31 cellular contexts compared by ENCODE assay signal in genomic region chr7:132416395-132416794, GRCh38.
"Had no signal": no experiment of that assay in that cellular context is flagged by ENCODE, and none has a peak within 500 bp of the region (broad histone marks: within the 10 kb centered on the region; RNA-seq: fewer than 3 reads in every experiment).

No MANE protein-coding gene starts in this region.

- H3K27ac ChIP-seq: neutrophil, pancreas, psoas muscle, right lobe of liver, sigmoid colon, spleen, suprapubic skin, testis, tibial artery, transverse colon, upper lobe of right lung, uterus had no signal

- H3K36me3 Mint-ChIP-seq: stimulated activated memory B cell treated with anti-CD40 and anti-IgM and Interleukin-4, amounts not matched to agents 10 μg/mL and 1 μg/mL and 100 μg/mL, for 72 hours; type B pancreatic cell had no signal

- H3K27ac Mint-ChIP-seq: natural killer cell; progenitor cell of endocrine pancreas; stimulated activated memory B cell treated with anti-CD40 and anti-IgM and Interleukin-4, amounts not matched to agents 10 μg/mL and 1 μg/mL and 100 μg/mL, for 72 hours; stimulated activated naive CD8-positive, alpha-beta T cell treated with anti-CD3 and anti-CD28 coated beads, Interleukin-15, amount 100 ng/mL, for 72 hours had no signal

- H3K4me3 Mint-ChIP-seq: naive thymus-derived CD4-positive, alpha-beta T cell; natural killer cell; nephron; neural crest cell; stimulated activated memory B cell treated with anti-CD40 and anti-IgM and Interleukin-4, amounts not matched to agents 10 μg/mL and 1 μg/mL and 100 μg/mL, for 72 hours; stimulated activated naive CD8-positive, alpha-beta T cell treated with anti-CD3 and anti-CD28 coated beads, Interleukin-15, amount 100 ng/mL, for 72 hours; type B pancreatic cell had no signal

- H3K27me3 ChIP-seq: neutrophil, pancreas, right lobe of liver, sigmoid colon, spleen, testis, tibial artery, transverse colon, upper lobe of right lung, uterus had no signal

- H3K4me3 ChIP-seq: pancreas, psoas muscle, right lobe of liver, sigmoid colon, spleen, suprapubic skin, testis, tibial artery, transverse colon, upper lobe of right lung, uterus had no signal

- H3K4me1 Mint-ChIP-seq: stimulated activated memory B cell treated with anti-CD40 and anti-IgM and Interleukin-4, amounts not matched to agents 10 μg/mL and 1 μg/mL and 100 μg/mL, for 72 hours had no signal

- DNase-seq: naive thymus-derived CD4-positive, alpha-beta T cell; natural killer cell; nucleus accumbens; pancreas; psoas muscle; right cardiac atrium; right lobe of liver; sigmoid colon; small intestine; stimulated activated CD4-positive, alpha-beta T cell treated with anti-CD3 and anti-CD28 coated beads, Interleukin-12 subunit alpha, Interleukin-12 subunit beta, amount 100 ng/mL, for 4 hours; stimulated activated CD4-positive, alpha-beta T cell treated with anti-CD3 and anti-CD28 coated beads, Interleukin-1b, Interleukin-23, amount 100 ng/mL, for 48 hours; stimulated activated CD4-positive, alpha-beta T cell treated with anti-CD3 and anti-CD28 coated beads, Interleukin-4, amount 100 ng/mL, for 1 hour; stimulated activated CD4-positive, alpha-beta T cell treated with anti-CD3 and anti-CD28 coated beads, Interleukin-4, amount 100 ng/mL, for 4 hours; stimulated activated CD8-positive, alpha-beta memory T cell treated with anti-CD3 and anti-CD28 coated beads, Interleukin-4, amount 100 ng/mL, for 48 hours; stimulated activated naive CD4-positive, alpha-beta T cell; stimulated activated naive CD8-positive, alpha-beta T cell treated with anti-CD3 and anti-CD28 coated beads, Interleukin-15, amount 100 ng/mL, for 72 hours; stimulated activated naive CD8-positive, alpha-beta T cell treated with anti-CD3 and anti-CD28 coated beads, Interleukin-15, Interleukin-2, amounts not matched to agents 100 U/mL and 50 U/mL, for 24 hours; substantia nigra; testis; tibial artery; transverse colon; upper lobe of right lung; uterus had no signal

- H3K9me3 Mint-ChIP-seq: type B pancreatic cell had no signal

- H3K4me1 ChIP-seq: pancreas, right lobe of liver, suprapubic skin, testis, transverse colon, uterus had no signal

- H3K36me3 ChIP-seq: neutrophil, pancreas, right lobe of liver, sigmoid colon, spleen, suprapubic skin, tibial artery, transverse colon, upper lobe of right lung, uterus had no signal

- H3K9me3 ChIP-seq: neutrophil, pancreas, psoas muscle, right lobe of liver, sigmoid colon, spleen, suprapubic skin, testis, tibial artery, transverse colon, upper lobe of right lung, uterus had no signal

- H3K27me3 Mint-ChIP-seq: stimulated activated naive CD8-positive, alpha-beta T cell treated with anti-CD3 and anti-CD28 coated beads, Interleukin-15, amount 100 ng/mL, for 72 hours had no signal
